In the genomic region with DNA sequence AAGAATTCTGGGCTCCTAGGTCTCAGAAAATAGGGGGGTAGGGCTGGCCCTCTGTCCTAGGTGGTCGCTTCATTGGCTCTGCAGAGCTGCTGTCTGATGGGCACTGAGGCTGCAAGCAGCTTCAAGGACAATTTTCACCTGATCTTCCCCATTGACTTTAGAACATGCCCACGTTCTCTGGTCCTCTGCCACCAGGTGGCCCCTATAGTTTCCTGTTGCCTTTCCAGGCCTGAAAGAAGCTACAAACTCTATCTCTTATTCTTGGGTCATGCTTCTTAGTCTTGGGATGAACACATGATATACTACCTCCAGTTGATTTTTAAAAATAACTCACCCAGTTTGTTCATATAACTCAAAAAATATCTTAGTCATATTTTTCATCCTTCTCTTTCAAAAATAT, we compare ENCODE assay signal across 8 cellular contexts. TPM values are rescaled to one million over a fixed set of nuclear protein-coding genes. Genes with fewer than 3 reads are reported as not detected.
A peak's percentile ranks its signal among the peaks of the same experiment; 100 is the strongest.
DNase-seq lines count a peak whose midpoint lies in the region; ATAC-seq and TF ChIP-seq lines count a peak whose summit lies in the region.

No MANE protein-coding gene starts in this region.

- no peak overlapping the region for H3K4me3 Mint-ChIP-seq in H9

- H3K79me2 ChIP-seq in H9 (ENCODE audit: insufficient read depth, low read length) = no peaks in the 10 kb centered on the region

- H4K91ac ChIP-seq in H9 (ENCODE audit: insufficient read length, low read depth, low read length) = no peak overlapping the region

- H2BK5ac ChIP-seq in H9 (ENCODE audit: insufficient read length, low read length) = no peak overlapping the region

- H3K56ac ChIP-seq in H9 (ENCODE audit: insufficient read length, low read depth, low read length) = no peak overlapping the region

- TF ChIP-seq CTCF in H9 (conservative IDR thresholded peaks at IDR 0.05) (peak; percentile 71), brain microvascular endothelial cell (IDR thresholded peaks at IDR 0.05; ENCODE audit: low read depth, low read length, missing control alignments) (peak; percentile 62)

- DNase-seq in COLO829 (ENCODE audit: low spot score) (peak; percentile 29), H9 (peak; percentile 63), RKO (ENCODE audit: low spot score) (peak; percentile 50), brain microvascular endothelial cell (no peak), mucosa of gallbladder (ENCODE audit: low spot score) (peak; percentile 17)

- H3K27ac ChIP-seq in H9 (ENCODE audit: insufficient read length, low read depth, low read length) = no peak overlapping the region
- no peak overlapping the region for H3K27ac ChIP-seq in brain microvascular endothelial cell

- H2BK20ac ChIP-seq in H9 (ENCODE audit: low read depth, low read length, poor library complexity, severe bottlenecking) = no peak overlapping the region

- H3K4me3 ChIP-seq in brain microvascular endothelial cell (ENCODE audit: low read depth, low read length) = no peak overlapping the region

- no peak overlapping the region for H3K23ac ChIP-seq in H9 (ENCODE audit: insufficient read length, low read depth, low read length)

- H2BK12ac ChIP-seq in H9 (ENCODE audit: insufficient read length, low read depth, low read length) = no peak overlapping the region

- ATAC-seq in GM19452 (IDR thresholded peaks at IDR 0.05; ENCODE audit: unreplicated experiment) (no peak), GM18511 (IDR thresholded peaks at IDR 0.05; ENCODE audit: unreplicated experiment) (no peak), GM18858 (IDR thresholded peaks at IDR 0.05; ENCODE audit: unreplicated experiment) (no peak)

- H3K9me3 ChIP-seq in H9 (ENCODE audit: control insufficient read depth, low read depth, low read length) = no peaks in the 10 kb centered on the region

- H3K4me1 Mint-ChIP-seq in H9 = peaks cover 0 to 4% of the 10 kb centered on the region in 2 experiments; a peak in 1 of 4 replicates

- in situ Hi-C loops in brain microvascular endothelial cell (cut with HindIII; ENCODE audit: low pct_ligation_motif_present, low sequenced_read_pairs) = no loop called here

- no peak overlapping the region for H2BK15ac ChIP-seq in H9 (ENCODE audit: low read depth, low read length)

- no peaks in the 10 kb centered on the region for H4K20me1 ChIP-seq in H9 (ENCODE audit: control insufficient read depth, insufficient read depth, insufficient read length)

- H4K5ac ChIP-seq in H9 (ENCODE audit: insufficient read length, low read depth, low read length) = no peak overlapping the region

- no peak overlapping the region for H3K27ac Mint-ChIP-seq in H9

- H4K8ac ChIP-seq in H9 (replicated peaks; ENCODE audit: insufficient read length, low read depth, low read length) = no peak overlapping the region

- H3K79me1 ChIP-seq in H9 (ENCODE audit: insufficient read depth, low read depth, low read length, poor library complexity, severe bottlenecking) = no peaks in the 10 kb centered on the region

- no peak overlapping the region for H3K4me2 ChIP-seq in H9 (ENCODE audit: insufficient read depth, insufficient read length, low read length)

- no peak overlapping the region for H3K18ac ChIP-seq in H9 (ENCODE audit: insufficient read length, low read depth, low read length)

- H3T11ph ChIP-seq in H9 (ENCODE audit: low read length) = no peak overlapping the region

- H3K9ac ChIP-seq in H9 (ENCODE audit: extremely low read depth, insufficient read length, low read length) = no peak overlapping the region

- no CpG with 5 or more reads among the region's 2 CpGs for WGBS in H9 (ENCODE audit: extremely low coverage, insufficient read length, low lambda C conversion rate)

- H3K23me2 ChIP-seq in H9 (ENCODE audit: insufficient read length, low read depth, low read length, poor library complexity, severe bottlenecking) = no peaks in the 10 kb centered on the region

- H2BK120ac ChIP-seq in H9 (ENCODE audit: low read depth, low read length, poor library complexity, severe bottlenecking) = no peak overlapping the region

- H3K36me3 ChIP-seq in brain microvascular endothelial cell (replicated peaks) = no peaks in the 10 kb centered on the region

- no peak overlapping the region for H2AFZ ChIP-seq in H9 (ENCODE audit: low read length)

- H3K27me3 ChIP-seq in H9 (ENCODE audit: insufficient read depth, low read length) = no peaks in the 10 kb centered on the region
- H3K27me3 ChIP-seq in brain microvascular endothelial cell (replicated peaks) = no peaks in the 10 kb centered on the region

- no peaks in the 10 kb centered on the region for H3K4me1 ChIP-seq in H9 (ENCODE audit: insufficient read depth, low read length)

- H2AK5ac ChIP-seq in H9 (ENCODE audit: insufficient read length, low read length) = no peak overlapping the region

- H3K9me3 Mint-ChIP-seq in H9 = no peaks in the 10 kb centered on the region

- no peaks in the 10 kb centered on the region for H3K36me3 Mint-ChIP-seq in H9 (ENCODE audit: insufficient read depth in 1 of 3, low read depth in 3 of 3)

- H3K4ac ChIP-seq in H9 (ENCODE audit: low read depth, low read length) = no peak overlapping the region

- no peaks in the 10 kb centered on the region for H3K27me3 Mint-ChIP-seq in H9 (ENCODE audit: low read depth)

- H3K14ac ChIP-seq in H9 (ENCODE audit: insufficient read depth, low read length) = no peak overlapping the region

RNA-seq across cellular contexts. Expression of gene SPZ1, which starts 26.3 kb away (rescaled TPM):
- total RNA-seq in H9 (2021) (not detected in 2 replicates), mucosa of gallbladder (not detected)
